Comparison of ENCODE assay signal across 8 cellular contexts in genomic region chr10:45726703-45727420, GRCh38. TPM values are rescaled to one million over a fixed set of nuclear protein-coding genes. Genes with fewer than 3 reads are reported as not detected.
DNase-seq lines count a peak whose midpoint lies in the region; ATAC-seq and TF ChIP-seq lines count a peak whose summit lies in the region.
"Not testable (repeated sequence)": the region's sequence is repeated elsewhere in the genome, so short reads cannot be mapped to it uniquely, and the experiment has no call there.

WASHC2C (plus strand) TSS chr10:45727266; CDS start chr10:45727318, 52 bp downstream.

- WGBS in iPS DF 6.9 (ENCODE audit: insufficient coverage, insufficient read length): no CpG with 5 or more reads among the region's 49 CpGs
- 0 to 1% methylated on average over 49 of the region's 49 CpGs for WGBS in sigmoid colon, 2 donors

- TF ChIP-seq POLR2A in sigmoid colon (IDR thresholded peaks at IDR 0.05): peak in 1 of 2 donors; percentile 7

- H3K27ac ChIP-seq in WERI-Rb-1 (peak within 1 kb of the TSS; percentile 56), sigmoid colon (peak within 1 kb of the TSS; percentile 76 to 86 (median 83))
- not testable (repeated sequence) for H3K27ac ChIP-seq in iPS DF 6.9 (ENCODE audit: low read length)

- POLR2A ChIA-PET in MCF 10A (lab: Yijun Ruan, JAX): not testable (repeated sequence)

- H3K4me3 Mint-ChIP-seq in MCF 10A (ENCODE audit: unreplicated experiment): peak within 1 kb of the TSS; percentile 79

- intact Hi-C loops in MCF 10A (cut with micrococcal nuclease); sigmoid colon (cut with DNase I): not testable (repeated sequence)

- not testable (repeated sequence) for H3K9me3 ChIP-seq in WERI-Rb-1 (ENCODE audit: severe bottlenecking); iPS DF 6.9 (ENCODE audit: control insufficient read depth, insufficient read depth, low read length); sigmoid colon

- peak within 1 kb of the TSS; percentile 9 for H3K27ac Mint-ChIP-seq in MCF 10A (ENCODE audit: low read depth, unreplicated experiment)

- H3K27me3 Mint-ChIP-seq in MCF 10A (ENCODE audit: insufficient read depth, unreplicated experiment): not testable (repeated sequence)

- H3K36me3 ChIP-seq in WERI-Rb-1; iPS DF 6.9 (ENCODE audit: control insufficient read depth, insufficient read depth, low read length); sigmoid colon: not testable (repeated sequence)

- DNase-seq in A172 (ENCODE audit: low spot score) (peak; percentile 62), NCI-H2196 (lab: John Stamatoyannopoulos, UW; ENCODE audit: unreplicated experiment) (peak; percentile 57), WERI-Rb-1 (peak; percentile 95), MCF 10A (ENCODE audit: unreplicated experiment) (peak; percentile 73), iPS DF 6.9 (ENCODE audit: low read depth, low spot score) (peak; percentile 16), sigmoid colon (peak; percentile 97)

- TF ChIP-seq EP300 in sigmoid colon (IDR thresholded peaks at IDR 0.05): not testable (repeated sequence)

- not testable (repeated sequence) for TF ChIP-seq CTCF in WERI-Rb-1 (IDR thresholded peaks at IDR 0.05; ENCODE audit: low read depth, low read length); MCF 10A (IDR thresholded peaks at IDR 0.05; ENCODE audit: unreplicated experiment); sigmoid colon (IDR thresholded peaks at IDR 0.05)

- H3K9me3 Mint-ChIP-seq in MCF 10A (ENCODE audit: unreplicated experiment): not testable (repeated sequence)

- H3K27me3 ChIP-seq in WERI-Rb-1 (ENCODE audit: insufficient read depth, low read depth, severe bottlenecking); iPS DF 6.9 (ENCODE audit: control insufficient read depth, insufficient read depth, low read length); sigmoid colon: not testable (repeated sequence)

- peaks cover 27% of the 10 kb centered on the region for H3K36me3 Mint-ChIP-seq in MCF 10A (ENCODE audit: insufficient read depth, unreplicated experiment)

- H3K4me1 ChIP-seq in iPS DF 6.9 (ENCODE audit: control insufficient read depth, insufficient read depth, low read length); sigmoid colon: not testable (repeated sequence)

- H3K4me3 ChIP-seq in WERI-Rb-1 (ENCODE audit: low read depth, low read length): peak within 1 kb of the TSS; percentile 67
- H3K4me3 ChIP-seq in iPS DF 6.9 (ENCODE audit: low read length): peak within 1 kb of the TSS; percentile 82
- peak within 1 kb of the TSS; percentile 72 to 96 (median 86) for H3K4me3 ChIP-seq in sigmoid colon

- BruUV-seq in MCF 10A (replicated peaks; lab: Mats Ljungman, UMichigan): TSS peak; percentile 82

- ATAC-seq in GM18868 (IDR thresholded peaks at IDR 0.05; ENCODE audit: unreplicated experiment): peak; percentile 94
- peak; percentile 89 for ATAC-seq in HG03095 (IDR thresholded peaks at IDR 0.05; ENCODE audit: unreplicated experiment)

- CTCF ChIA-PET in MCF 10A (lab: Yijun Ruan, JAX): not testable (repeated sequence)

- H3K4me1 Mint-ChIP-seq in MCF 10A (ENCODE audit: insufficient read depth, unreplicated experiment): peaks cover 11% of the 10 kb centered on the region

RNA-seq across cellular contexts. Expression of gene WASHC2C, which starts in this region (rescaled TPM):
- total RNA-seq in A172 (2014; rRNA removed; shearing (Covaris generic)): 38.8 and 41.3 TPM in 2 replicates
- total RNA-seq in MCF 10A (2022) (18.2 and 24.5 TPM in 2 replicates), sigmoid colon (10 to 100 TPM; 25.8 to 33.5 (median 29.8) TPM)
- polyA plus RNA-seq in sigmoid colon: 10 to 100 TPM; 28.2 to 40.8 (median 34.8) TPM

Comparison
In these comparisons a context has a peak if more than half of its experiments do, and no peak if none do; other contexts are left out.
1. DNase-seq: peak in every context shown above with its lines; median percentile 97 in sigmoid colon; 95 in WERI-Rb-1; 73 in MCF 10A; 62 in A172; 57 in NCI-H2196; 16 in iPS DF 6.9.